1 cellular context compared by ENCODE assay signal in the genomic region with DNA sequence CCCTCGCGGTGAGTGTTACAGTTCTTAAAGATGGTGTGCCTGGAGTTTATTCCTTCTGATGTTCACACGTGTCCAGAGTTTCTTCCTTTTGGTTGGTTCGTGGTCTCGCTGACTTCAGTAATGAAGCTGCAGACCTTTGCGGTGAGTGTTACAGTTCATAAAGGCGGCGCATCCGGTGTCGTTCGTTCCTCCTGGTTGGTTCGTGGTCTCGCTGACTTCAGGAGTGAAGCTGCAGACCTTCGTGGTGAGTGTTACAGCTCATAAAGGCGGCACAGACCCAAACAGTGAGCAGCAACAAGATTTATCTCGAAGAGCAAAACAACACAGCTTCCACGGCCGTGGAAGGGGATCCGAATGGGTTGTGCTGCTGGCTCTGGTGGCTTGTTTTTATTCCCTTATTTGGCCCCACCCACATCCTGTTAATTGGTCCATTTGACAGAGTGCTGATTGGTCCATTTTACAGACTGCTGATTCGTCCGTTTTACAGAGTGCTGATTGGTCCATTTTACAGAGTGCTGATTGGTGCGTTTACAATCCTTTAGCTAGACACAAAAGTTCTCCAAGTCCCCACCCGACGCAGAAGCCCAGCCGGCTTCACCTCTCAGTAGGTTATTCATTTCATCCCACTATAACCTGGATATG.
A peak's percentile ranks its signal among the peaks of the same experiment; 100 is the strongest.
TF ChIP-seq lines count a peak whose summit lies in the region.

No MANE protein-coding gene starts in this region.

TF ChIP-seq in HepG2, 621 proteins besides CTCF, POLR2A, EP300 and RAD21:
- peak; percentile 37; the same call in 1 of the 2 replicates for TF ChIP-seq NFYC (CRISPR knock-in tag; IDR thresholded peaks at IDR 0.05)
- TF ChIP-seq KLF9 (CRISPR knock-in tag; IDR thresholded peaks at IDR 0.05; ENCODE audit: low read depth): no peak
- TF ChIP-seq MAFK (conservative IDR thresholded peaks at IDR 0.05 in 1 of 2, IDR thresholded peaks at IDR 0.05 in 1 of 2; ENCODE audit: low read length in 2 of 2): peak; percentile 17 to 31; a peak in 2 of 4 replicates
- 0 out of 2 replicates have a peak, but pooled peaks have one; percentile 31 for TF ChIP-seq MAFF (IDR thresholded peaks at IDR 0.05; ENCODE audit: low read depth, low read length)
TF ChIP-seq in HepG2: peak in this region for 3.
